10 cellular contexts compared by ENCODE assay signal in the genomic region with DNA sequence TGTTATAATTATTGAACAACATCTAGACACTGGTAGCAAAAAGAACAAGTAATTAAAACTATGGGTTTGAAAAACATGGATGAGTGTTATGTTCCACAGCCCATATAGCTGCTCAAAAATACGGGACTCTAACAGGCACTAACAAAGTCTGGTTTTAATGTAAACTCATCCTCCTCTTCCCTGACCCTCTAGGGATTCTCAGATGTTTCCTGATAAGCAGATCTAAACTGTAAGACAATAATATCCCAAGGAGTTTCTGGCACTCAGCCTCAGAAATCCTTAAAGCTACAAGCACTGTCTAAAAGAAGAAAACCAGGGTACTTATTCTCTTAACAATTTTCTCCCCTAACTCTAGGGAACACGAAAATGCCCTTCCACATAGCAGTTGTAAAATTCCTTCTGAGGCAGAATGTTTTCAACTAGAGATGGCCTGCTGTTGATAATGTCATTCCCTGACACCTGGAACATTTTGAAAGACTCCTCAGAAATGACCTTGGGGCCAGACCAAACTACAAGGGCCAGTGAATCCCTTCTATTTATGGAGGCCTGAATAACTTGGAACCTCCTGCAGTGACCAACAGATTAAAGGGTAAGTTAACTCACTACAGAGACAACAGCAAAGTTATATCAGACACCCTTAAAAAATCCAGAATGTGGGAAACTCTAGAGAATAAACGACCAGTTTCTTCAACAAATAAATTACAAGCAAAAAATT. TPM values are rescaled to one million over a fixed set of nuclear protein-coding genes. Genes with fewer than 3 reads are reported as not detected.
DNase-seq lines count a peak whose midpoint lies in the region; ATAC-seq and TF ChIP-seq lines count a peak whose summit lies in the region.
"Had no signal": no experiment of that assay in that cellular context is flagged by ENCODE, and none has a peak within 500 bp of the region (broad histone marks: within the 10 kb centered on the region; RNA-seq: fewer than 3 reads in every experiment).

No MANE protein-coding gene starts in this region.

- TF ChIP-seq CTCF in vagina (IDR thresholded peaks at IDR 0.05), result no peak

- TF ChIP-seq POLR2A in vagina (IDR thresholded peaks at IDR 0.05), result no peak

- DNase-seq in Right ventricle myocardium superior, result no peak
- DNase-seq in cardiac septum (ENCODE audit: low spot score), result no peak
- peak; percentile 67 for DNase-seq in brain pericyte (ENCODE audit: low read depth, low spot score)
- DNase-seq in vagina (ENCODE audit: extremely low spot score in 2 of 2), result no peak
- DNase-seq: NCI-H446 treated with DMSO at 0.1 percent for 48 hours; stimulated activated naive CD8-positive, alpha-beta T cell treated with anti-CD3 and anti-CD28 coated beads, Interleukin-15, amount 100 ng/mL, for 72 hours had no signal

- H3K27me3 ChIP-seq in muscle layer of colon (ENCODE audit: control insufficient read depth in 1 of 2, insufficient read depth in 2 of 2, low read length in 2 of 2) (no peaks in the 10 kb centered on the region), vagina (no peaks in the 10 kb centered on the region)

- ATAC-seq in Right ventricle myocardium superior (ENCODE audit: poor library complexity), result peak; percentile 57
- no peak for ATAC-seq in GM19324 (IDR thresholded peaks at IDR 0.05; ENCODE audit: low FRiP score, unreplicated experiment)
- no peak for ATAC-seq in HG02588 (IDR thresholded peaks at IDR 0.05; ENCODE audit: unreplicated experiment)
- no peak for ATAC-seq in HG03520 (IDR thresholded peaks at IDR 0.05; ENCODE audit: unreplicated experiment)
- ATAC-seq: stimulated activated naive CD8-positive, alpha-beta T cell treated with anti-CD3 and anti-CD28 coated beads, Interleukin-15, amount 100 ng/mL, for 72 hours had no signal

- H3K4me3 ChIP-seq in muscle layer of colon (ENCODE audit: low read depth in 1 of 2, low read length in 2 of 2) (no peak overlapping the region), vagina (peak overlapping the region in 1 of 2 donors; percentile 20)

- intact Hi-C loops in Right ventricle myocardium superior (cut with DNase I) (no loop called here), cardiac septum (cut with DNase I) (no loop called here), vagina (cut with DNase I) (no loop called here)

- H3K27ac ChIP-seq in muscle layer of colon (ENCODE audit: low read depth, low read length) (peak overlapping the region; percentile 35), vagina (peak overlapping the region; percentile 57)

- H3K4me1 ChIP-seq in muscle layer of colon (ENCODE audit: insufficient read depth, low read length), result peaks cover 59% of the 10 kb centered on the region
- peaks cover 81% of the 10 kb centered on the region for H3K4me1 ChIP-seq in vagina

- peak overlapping the region; percentile 18 for H3K9ac ChIP-seq in muscle layer of colon (ENCODE audit: low read length)

- H3K9me3 ChIP-seq in muscle layer of colon (ENCODE audit: low read length), result no peaks in the 10 kb centered on the region
- H3K9me3 ChIP-seq in vagina, result no peaks in the 10 kb centered on the region

- H3K36me3 ChIP-seq in muscle layer of colon (ENCODE audit: insufficient read depth, low read length) (no peaks in the 10 kb centered on the region), vagina (no peaks in the 10 kb centered on the region)

RNA-seq across cellular contexts. Expression of a gene that starts 12.7 kb away (rescaled TPM):
- total RNA-seq in Right ventricle myocardium superior (5.7 TPM), cardiac septum (5.6 TPM), vagina (31.9 TPM)
